In the genomic region with DNA sequence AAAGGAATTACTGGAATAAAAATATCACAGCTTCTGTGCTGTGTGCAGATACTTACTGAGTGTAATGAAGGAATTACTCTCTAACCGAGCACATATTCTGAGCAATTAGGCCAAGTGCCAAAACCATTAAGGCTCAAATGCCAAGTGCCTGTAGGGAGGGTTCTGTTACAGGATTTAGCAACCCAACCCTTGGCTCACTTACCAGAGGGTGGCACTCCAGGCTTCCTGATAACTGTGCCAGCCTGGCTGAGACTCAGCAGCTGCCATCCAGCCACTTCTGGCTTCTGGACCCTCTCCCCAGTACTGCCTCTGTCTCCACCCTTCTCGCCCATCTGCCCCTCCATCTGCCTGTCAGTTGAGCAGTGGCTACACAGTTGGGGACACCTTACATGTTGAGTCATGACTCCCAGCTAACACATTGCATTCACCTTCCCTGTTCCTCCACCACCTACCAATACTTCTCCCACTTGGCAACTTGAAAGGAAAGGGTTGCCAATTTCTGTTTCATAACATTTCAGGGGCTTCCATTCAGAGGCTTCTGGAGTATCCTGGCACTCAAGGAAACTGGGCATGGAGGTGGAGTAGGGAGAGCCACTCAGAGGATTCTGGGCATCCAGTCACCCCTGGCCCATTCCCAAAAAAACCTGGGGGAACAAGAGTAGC, we compare ENCODE assay signal across 8 cellular contexts.
DNase-seq lines count a peak whose midpoint lies in the region; ATAC-seq and TF ChIP-seq lines count a peak whose summit lies in the region.

No MANE protein-coding gene starts in this region.

- peak; percentile 62; the same call in 2 of the 3 replicates for ATAC-seq in RWPE2 (ENCODE audit: low read depth)
- peak; percentile 81 for ATAC-seq in omental fat pad (ENCODE audit: low FRiP score)
- no peak for ATAC-seq in HG02938 (IDR thresholded peaks at IDR 0.05; ENCODE audit: unreplicated experiment)
- no peak for ATAC-seq in HG03442 (IDR thresholded peaks at IDR 0.05; ENCODE audit: unreplicated experiment)

- H3K9me3 ChIP-seq in RWPE2 (ENCODE audit: severe bottlenecking) (no peaks in the 10 kb centered on the region), esophagus (ENCODE audit: control insufficient read depth in 2 of 2, insufficient read depth in 1 of 2, low read depth in 1 of 2, low read length in 1 of 2) (no peaks in the 10 kb centered on the region)

- H3K4me1 ChIP-seq in RWPE2 (ENCODE audit: insufficient read depth, poor library complexity, severe bottlenecking) (no peaks in the 10 kb centered on the region), esophagus (ENCODE audit: control insufficient read depth in 2 of 2, insufficient read depth in 2 of 2, low read length in 1 of 2) (peaks cover 3 to 11% of the 10 kb centered on the region in 2 donors)

- TF ChIP-seq RAD21 in Ishikawa (IDR thresholded peaks at IDR 0.05; ENCODE audit: low read depth) = peak; percentile 81

- H3K36me3 ChIP-seq in RWPE2 (ENCODE audit: low read depth) = no peaks in the 10 kb centered on the region
- H3K36me3 ChIP-seq in esophagus (ENCODE audit: control insufficient read depth in 2 of 2, insufficient read depth in 2 of 2, low read length in 1 of 2) = no peaks in the 10 kb centered on the region

- 33% methylated on average over 2 of the region's 2 CpGs for WGBS in esophagus, 2 donors

- TF ChIP-seq EP300 in Ishikawa (IDR thresholded peaks at IDR 0.05; ENCODE audit: borderline replicate concordance) = 0 out of 2 replicates have a peak, but pooled peaks have one; percentile 27

- DNase-seq in AG10803 (ENCODE audit: low read depth) = peak; percentile 56
- no peak for DNase-seq in RWPE2 (ENCODE audit: low spot score)
- DNase-seq in omental fat pad (ENCODE audit: low spot score) = no peak
- DNase-seq in activated CD8-positive, alpha-beta memory T cell treated with anti-CD3 and anti-CD28 coated beads, Interleukin-2, amount 50 U/mL, for 48 hours = no peak

- TF ChIP-seq CTCF in AG10803 (conservative IDR thresholded peaks at IDR 0.05; ENCODE audit: low read length) (peak; percentile 38), RWPE2 (IDR thresholded peaks at IDR 0.05; ENCODE audit: poor library complexity, severe bottlenecking) (peak; percentile 46), omental fat pad (IDR thresholded peaks at IDR 0.05) (no peak)

- H3K27ac ChIP-seq in RWPE2 (ENCODE audit: poor library complexity, severe bottlenecking) = no peak overlapping the region
- H3K27ac ChIP-seq in esophagus (ENCODE audit: low read depth in 2 of 2, low read length in 1 of 2) = peak overlapping the region; percentile 13 to 76

- no peaks in the 10 kb centered on the region for H3K27me3 ChIP-seq in RWPE2 (ENCODE audit: insufficient read depth, poor library complexity, severe bottlenecking)
- no peaks in the 10 kb centered on the region for H3K27me3 ChIP-seq in esophagus (ENCODE audit: control insufficient read depth in 1 of 2, insufficient read depth in 2 of 2, low read length in 2 of 2)

- H3K4me3 ChIP-seq in AG10803 (ENCODE audit: low read length) (no peak overlapping the region), RWPE2 (ENCODE audit: severe bottlenecking) (no peak overlapping the region), esophagus (ENCODE audit: low read depth in 1 of 2, low read length in 2 of 2) (no peak overlapping the region)

TF ChIP-seq in Ishikawa, 13 proteins besides CTCF, POLR2A, EP300 and RAD21:
- no peak for TF ChIP-seq YY1 (IDR thresholded peaks at IDR 0.05; ENCODE audit: low read depth)
- TF ChIP-seq, protein P1, sequence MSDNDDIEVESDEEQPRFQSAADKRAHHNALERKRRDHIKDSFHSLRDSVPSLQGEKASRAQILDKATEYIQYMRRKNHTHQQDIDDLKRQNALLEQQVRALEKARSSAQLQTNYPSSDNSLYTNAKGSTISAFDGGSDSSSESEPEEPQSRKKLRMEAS (IDR thresholded peaks at IDR 0.05) = no peak
- TF ChIP-seq CEBPB (IDR thresholded peaks at IDR 0.05) = peak; percentile 64; the same call in 1 of the 2 replicates
- TF ChIP-seq NFIC (IDR thresholded peaks at IDR 0.05) = peak; percentile 93
- peak; percentile 50; the same call in 1 of the 2 replicates for TF ChIP-seq TEAD4 (IDR thresholded peaks at IDR 0.05)

Comparison
In these comparisons a context has a peak if more than half of its experiments do, and no peak if none do; other contexts are left out.
1. CTCF ChIP-seq: peak in AG10803 (single experiment) and RWPE2 (single experiment); none in omental fat pad (0 of 3).
2. ATAC-seq: peak in RWPE2 (single experiment) and omental fat pad (single experiment); none in HG02938 (single experiment) and HG03442 (single experiment).